Comparison of ENCODE assay signal across 1 cellular context in genomic region chr14:92755495-92755894, GRCh38.
TF ChIP-seq lines count a peak whose summit lies in the region.

No MANE protein-coding gene starts in this region.

TF ChIP-seq in GM23338, 12 proteins besides CTCF, POLR2A, EP300 and RAD21 (continued from another document):
- TF ChIP-seq ZNF462 (CRISPR knock-in tag; IDR thresholded peaks at IDR 0.05) (no peak), ZNF114 (CRISPR knock-in tag; IDR thresholded peaks at IDR 0.05) (no peak), EZH2 (IDR thresholded peaks at IDR 0.05; ENCODE audit: low read depth, unreplicated experiment) (no peak)
- TF ChIP-seq, protein P1, sequence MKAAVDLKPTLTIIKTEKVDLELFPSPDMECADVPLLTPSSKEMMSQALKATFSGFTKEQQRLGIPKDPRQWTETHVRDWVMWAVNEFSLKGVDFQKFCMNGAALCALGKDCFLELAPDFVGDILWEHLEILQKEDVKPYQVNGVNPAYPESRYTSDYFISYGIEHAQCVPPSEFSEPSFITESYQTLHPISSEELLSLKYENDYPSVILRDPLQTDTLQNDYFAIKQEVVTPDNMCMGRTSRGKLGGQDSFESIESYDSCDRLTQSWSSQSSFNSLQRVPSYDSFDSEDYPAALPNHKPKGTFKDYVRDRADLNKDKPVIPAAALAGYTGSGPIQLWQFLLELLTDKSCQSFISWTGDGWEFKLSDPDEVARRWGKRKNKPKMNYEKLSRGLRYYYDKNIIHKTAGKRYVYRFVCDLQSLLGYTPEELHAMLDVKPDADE (IDR thresholded peaks at IDR 0.05) = no peak
